Comparison of ENCODE assay signal across 9 cellular contexts in the genomic region with DNA sequence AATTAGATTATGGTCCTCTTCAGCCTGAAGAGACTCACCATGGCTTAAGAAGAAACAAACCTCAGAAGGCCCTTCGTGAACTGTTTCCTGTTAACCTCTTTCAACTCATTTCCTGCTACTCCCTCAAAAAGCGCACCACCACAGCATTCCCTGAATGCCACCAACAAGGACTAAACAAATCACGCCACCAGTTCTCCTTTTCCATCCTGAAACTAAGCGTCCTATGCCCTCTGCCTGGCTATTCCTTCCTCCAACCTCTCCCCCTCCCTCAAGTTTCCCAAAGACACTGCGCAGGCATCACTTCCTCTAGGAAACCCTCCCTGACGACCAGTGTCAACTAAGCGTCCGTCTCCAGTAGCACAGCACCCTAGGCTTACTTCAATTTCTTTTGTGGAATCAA. TPM values are rescaled to one million over a fixed set of nuclear protein-coding genes. Genes with fewer than 3 reads are reported as not detected.
DNase-seq lines count a peak whose midpoint lies in the region; ATAC-seq and TF ChIP-seq lines count a peak whose summit lies in the region.
"Had no signal": no experiment of that assay in that cellular context is flagged by ENCODE, and none has a peak within 500 bp of the region (broad histone marks: within the 10 kb centered on the region; RNA-seq: fewer than 3 reads in every experiment).

No MANE protein-coding gene starts in this region.

- H3K9me3 Mint-ChIP-seq in Calu3 (ENCODE audit: low read depth, unreplicated experiment): no peaks in the 10 kb centered on the region
- H3K9me3 Mint-ChIP-seq in activated CD4-positive, alpha-beta memory T cell treated with anti-CD3 and anti-CD28 coated beads, Interleukin-2, amount 10 ng/mL, durations not matched to agents 7 days and 5 days: no peaks in the 10 kb centered on the region

- no peak for TF ChIP-seq EP300 in neural cell (conservative IDR thresholded peaks at IDR 0.05; ENCODE audit: poor library complexity, severe bottlenecking)

- peaks cover 97% of the 10 kb centered on the region for H3K79me2 ChIP-seq in neural cell (replicated peaks; ENCODE audit: insufficient read depth, low read length)

- peak overlapping the region; percentile 89 for H3K27ac Mint-ChIP-seq in Calu3 (ENCODE audit: unreplicated experiment)
- H3K27ac Mint-ChIP-seq in activated CD4-positive, alpha-beta memory T cell treated with anti-CD3 and anti-CD28 coated beads, Interleukin-2, amount 10 ng/mL, durations not matched to agents 7 days and 5 days: peak overlapping the region; percentile 67

- DNase-seq in Calu3: no peak
- DNase-seq in activated CD4-positive, alpha-beta memory T cell treated with anti-CD3 and anti-CD28 coated beads, Interleukin-2, amount 10 ng/mL, durations not matched to agents 7 days and 5 days: no peak
- DNase-seq in heart left ventricle: no peak
- no peak for DNase-seq in A172 (ENCODE audit: low spot score)
- no peak for DNase-seq in Kasumi-1 (lab: John Stamatoyannopoulos, UW)
- DNase-seq: uterus had no signal

- H3K4me3 Mint-ChIP-seq in Calu3 (ENCODE audit: low read depth, unreplicated experiment): peak overlapping the region; percentile 47
- H3K4me3 Mint-ChIP-seq in activated CD4-positive, alpha-beta memory T cell treated with anti-CD3 and anti-CD28 coated beads, Interleukin-2, amount 10 ng/mL, durations not matched to agents 7 days and 5 days: no peak overlapping the region

- intact Hi-C loops in Calu3 (cut with micrococcal nuclease; ENCODE audit: unreplicated experiment): loop anchor here (2.0 kb wide), 1 partner anchor 28 kb away; no protein-coding TSS in a partner anchor
- intact Hi-C loops in heart left ventricle (cut with DNase I): no loop called here

- TF ChIP-seq POLR2A in heart left ventricle (IDR thresholded peaks at IDR 0.05): no peak

- POLR2A ChIA-PET in activated CD4-positive, alpha-beta memory T cell treated with anti-CD3 and anti-CD28 coated beads, Interleukin-2, amount 10 ng/mL, durations not matched to agents 7 days and 5 days (lab: Charles Lee): interaction anchor here (1.7 kb wide), 1 partner anchor 28 kb away, joined by 8 read pairs; no protein-coding TSS in a partner anchor

- no peaks in the 10 kb centered on the region for H3K27me3 ChIP-seq in heart left ventricle
- no peaks in the 10 kb centered on the region for H3K27me3 ChIP-seq in neural cell (ENCODE audit: insufficient read depth, low read depth, low read length)
- H3K27me3 ChIP-seq: uterus had no signal

- 51 to 60% (median 58%) methylated on average over 8 of the region's 8 CpGs for WGBS in heart left ventricle, 4 donors

- no peak overlapping the region for H3K4me2 ChIP-seq in neural cell (ENCODE audit: low read length)

- CTCF ChIA-PET in Calu3 (lab: Charles Lee): no interaction called here
- CTCF ChIA-PET in activated CD4-positive, alpha-beta memory T cell treated with anti-CD3 and anti-CD28 coated beads, Interleukin-2, amount 10 ng/mL, durations not matched to agents 7 days and 5 days (lab: Charles Lee): no interaction called here

- peaks cover 53% of the 10 kb centered on the region for H4K20me1 ChIP-seq in neural cell (ENCODE audit: insufficient read depth)

- no peak overlapping the region for H2AFZ ChIP-seq in neural cell (ENCODE audit: low read depth, low read length)

- peaks cover 0 to 89% (median 68%) of the 10 kb centered on the region in 9 donors for H3K36me3 ChIP-seq in heart left ventricle
- H3K36me3 ChIP-seq in neural cell (ENCODE audit: insufficient read depth, low read length): peaks cover 7% of the 10 kb centered on the region
- H3K36me3 ChIP-seq: uterus had no signal

- no peaks in the 10 kb centered on the region for H3K27me3 Mint-ChIP-seq in Calu3 (ENCODE audit: unreplicated experiment)
- H3K27me3 Mint-ChIP-seq in activated CD4-positive, alpha-beta memory T cell treated with anti-CD3 and anti-CD28 coated beads, Interleukin-2, amount 10 ng/mL, durations not matched to agents 7 days and 5 days: no peaks in the 10 kb centered on the region

- peaks cover 71% of the 10 kb centered on the region for H3K36me3 Mint-ChIP-seq in Calu3 (ENCODE audit: insufficient read depth, unreplicated experiment)
- peaks cover 73% of the 10 kb centered on the region for H3K36me3 Mint-ChIP-seq in activated CD4-positive, alpha-beta memory T cell treated with anti-CD3 and anti-CD28 coated beads, Interleukin-2, amount 10 ng/mL, durations not matched to agents 7 days and 5 days (ENCODE audit: low read depth)

- H3K9ac ChIP-seq in neural cell (ENCODE audit: low read length): no peak overlapping the region

- H3K4me3 ChIP-seq in heart left ventricle (no peak overlapping the region), neural cell (ENCODE audit: low read length) (no peak overlapping the region)
- H3K4me3 ChIP-seq: uterus had no signal

- H3K9me3 ChIP-seq in heart left ventricle (no peaks in the 10 kb centered on the region), neural cell (ENCODE audit: low read length) (no peaks in the 10 kb centered on the region)
- H3K9me3 ChIP-seq: uterus had no signal

- peak in 2 of 4 donors; percentile 61 to 66 for ATAC-seq in heart left ventricle
- ATAC-seq in HG03442 (IDR thresholded peaks at IDR 0.05; ENCODE audit: unreplicated experiment): no peak
- no peak for ATAC-seq in HG02870 (IDR thresholded peaks at IDR 0.05; ENCODE audit: unreplicated experiment)

- H3K4me1 Mint-ChIP-seq in Calu3 (ENCODE audit: low read depth, unreplicated experiment): peaks cover 52% of the 10 kb centered on the region
- peaks cover 66% of the 10 kb centered on the region for H3K4me1 Mint-ChIP-seq in activated CD4-positive, alpha-beta memory T cell treated with anti-CD3 and anti-CD28 coated beads, Interleukin-2, amount 10 ng/mL, durations not matched to agents 7 days and 5 days

- peaks cover 6% of the 10 kb centered on the region for H3F3A ChIP-seq in neural cell (ENCODE audit: insufficient read depth, low read length, poor library complexity, severe bottlenecking)

- H3K9me2 ChIP-seq in neural cell (ENCODE audit: insufficient read depth, low read length): no peaks in the 10 kb centered on the region

- peaks cover 6 to 85% (median 51%) of the 10 kb centered on the region in 12 donors for H3K4me1 ChIP-seq in heart left ventricle
- H3K4me1 ChIP-seq: uterus had no signal

- TF ChIP-seq CTCF in Calu3 (IDR thresholded peaks at IDR 0.05; ENCODE audit: unreplicated experiment) (no peak), heart left ventricle (IDR thresholded peaks at IDR 0.05) (no peak), neural cell (IDR thresholded peaks at IDR 0.05; ENCODE audit: poor library complexity, severe bottlenecking) (no peak)

- BruUV-seq in Calu3 (replicated peaks; lab: Mats Ljungman, UMichigan): no TSS peak

- TF ChIP-seq RAD21 in neural cell (conservative IDR thresholded peaks at IDR 0.05): no peak

- H3K27ac ChIP-seq in heart left ventricle (peak overlapping the region in 11 of 12 donors; percentile 1 to 54 (median 28)), neural cell (ENCODE audit: low read length) (no peak overlapping the region)
- H3K27ac ChIP-seq: uterus had no signal

TF ChIP-seq in neural cell, 6 proteins besides CTCF, POLR2A, EP300 and RAD21:
- TF ChIP-seq POLR2AphosphoS5 (IDR thresholded peaks at IDR 0.05): peak; percentile 10
- no peak for TF ChIP-seq EZH2 (IDR thresholded peaks at IDR 0.05; ENCODE audit: borderline replicate concordance, insufficient read depth, low read length, poor library complexity, severe bottlenecking)

RNA-seq across cellular contexts. Expression of gene YWHAG, which starts 12.0 kb away (rescaled TPM):
- 113 and 122 TPM in 2 replicates for total RNA-seq in Calu3 (2022)
- 10 to 100 TPM; 83.1 to 84.8 TPM for total RNA-seq in activated CD4-positive, alpha-beta memory T cell treated with anti-CD3 and anti-CD28 coated beads, Interleukin-2, amount 10 ng/mL, durations not matched to agents 7 days and 5 days
- total RNA-seq in heart left ventricle: 100 to 1,000 TPM; 141 to 282 (median 196) TPM
- 100 to 1,000 TPM in 1 of 2 donors, 10 to 100 TPM in 1; 85.5 to 186 TPM for polyA plus RNA-seq in heart left ventricle
- polyA plus RNA-seq in neural cell: 276 and 284 TPM in 2 replicates
- polyA minus RNA-seq in neural cell: 511 and 557 TPM in 2 replicates
- total RNA-seq in A172 (2014; rRNA removed; shearing (Covaris generic)): 149 and 151 TPM in 2 replicates

RNA-seq across cellular contexts. Expression of gene HSPB1, which starts 44.3 kb away (rescaled TPM):
- total RNA-seq in Calu3 (2022) (72.7 and 135 TPM in 2 replicates), heart left ventricle (1,000 to 10,000 TPM in 8 of 9 donors, 100 to 1,000 TPM in 1; 822 to 5,278 (median 1,968) TPM)
- 10 to 100 TPM; 33.7 to 38.4 TPM for total RNA-seq in activated CD4-positive, alpha-beta memory T cell treated with anti-CD3 and anti-CD28 coated beads, Interleukin-2, amount 10 ng/mL, durations not matched to agents 7 days and 5 days
- polyA plus RNA-seq in heart left ventricle (1,000 to 10,000 TPM; 2,695 to 3,131 TPM), neural cell (1.4 and 1.8 TPM in 2 replicates)
- 0.69 TPM in 1 of 2 replicates, not detected in the other for polyA minus RNA-seq in neural cell
- total RNA-seq in A172 (2014; rRNA removed; shearing (Covaris generic)): 235 and 382 TPM in 2 replicates
